14 cellular contexts compared by ENCODE assay signal in genomic region chr2:68745006-68745405, GRCh38. TPM values are rescaled to one million over a fixed set of nuclear protein-coding genes. Genes with fewer than 3 reads are reported as not detected.
DNase-seq lines count a peak whose midpoint lies in the region; ATAC-seq lines count a peak whose summit lies in the region.
"Had no signal": no experiment of that assay in that cellular context is flagged by ENCODE, and none has a peak within 500 bp of the region (broad histone marks: within the 10 kb centered on the region; RNA-seq: fewer than 3 reads in every experiment).

No MANE protein-coding gene starts in this region.

- CTCF ChIA-PET in activated CD4-positive, alpha-beta memory T cell treated with anti-CD3 and anti-CD28 coated beads, Interleukin-2, amount 10 ng/mL, durations not matched to agents 7 days and 5 days (lab: Charles Lee) = interaction anchor here (1.0 to 3.3 kb wide), 10 partner anchors 8 to 180 kb away, joined by 3 to 13 read pairs (median 5); partner anchors contain the start of gene ARHGAP25

- no peaks in the 10 kb centered on the region for H3K27me3 Mint-ChIP-seq in activated CD4-positive, alpha-beta memory T cell treated with anti-CD3 and anti-CD28 coated beads, Interleukin-2, amount 10 ng/mL, durations not matched to agents 7 days and 5 days
- H3K27me3 Mint-ChIP-seq in effector memory CD8-positive, alpha-beta T cell = no peaks in the 10 kb centered on the region

- H3K4me3 Mint-ChIP-seq in activated CD4-positive, alpha-beta memory T cell treated with anti-CD3 and anti-CD28 coated beads, Interleukin-2, amount 10 ng/mL, durations not matched to agents 7 days and 5 days = peak overlapping the region; percentile 16
- peak overlapping the region in 1 of 2 donors; percentile 41 for H3K4me3 Mint-ChIP-seq in effector memory CD8-positive, alpha-beta T cell

- H3K4me1 Mint-ChIP-seq in activated CD4-positive, alpha-beta memory T cell treated with anti-CD3 and anti-CD28 coated beads, Interleukin-2, amount 10 ng/mL, durations not matched to agents 7 days and 5 days = peaks cover 92% of the 10 kb centered on the region
- peaks cover 78 to 88% of the 10 kb centered on the region in 2 donors for H3K4me1 Mint-ChIP-seq in effector memory CD8-positive, alpha-beta T cell (ENCODE audit: low read depth in 2 of 2)

- H3K36me3 Mint-ChIP-seq in activated CD4-positive, alpha-beta memory T cell treated with anti-CD3 and anti-CD28 coated beads, Interleukin-2, amount 10 ng/mL, durations not matched to agents 7 days and 5 days (ENCODE audit: low read depth) = peaks cover 87% of the 10 kb centered on the region
- peaks cover 34% of the 10 kb centered on the region for H3K36me3 Mint-ChIP-seq in effector memory CD8-positive, alpha-beta T cell (ENCODE audit: insufficient read depth)

- H3K9me3 Mint-ChIP-seq in activated CD4-positive, alpha-beta memory T cell treated with anti-CD3 and anti-CD28 coated beads, Interleukin-2, amount 10 ng/mL, durations not matched to agents 7 days and 5 days = no peaks in the 10 kb centered on the region
- H3K9me3 Mint-ChIP-seq in effector memory CD8-positive, alpha-beta T cell = no peaks in the 10 kb centered on the region

- ATAC-seq in effector memory CD8-positive, alpha-beta T cell (replicated peaks) = peak; percentile 62
- no peak for ATAC-seq in HG03378 (IDR thresholded peaks at IDR 0.05; ENCODE audit: unreplicated experiment)

- peak; percentile 67 for DNase-seq in stimulated activated naive CD4-positive, alpha-beta T cell treated with Interleukin-2 at 50 U/mL for 16 hours (lab: John Stamatoyannopoulos, UW)
- no peak for DNase-seq in stimulated activated naive CD4-positive, alpha-beta T cell (lab: John Stamatoyannopoulos, UW)
- peak; percentile 40 for DNase-seq in activated CD4-positive, alpha-beta memory T cell treated with anti-CD3 and anti-CD28 coated beads, Interleukin-2, amount 10 ng/mL, durations not matched to agents 7 days and 5 days
- no peak for DNase-seq in effector memory CD8-positive, alpha-beta T cell
- DNase-seq in hippocampal formation (lab: John Stamatoyannopoulos, UW) (no peak), NCI-H1417 treated with DMSO at 0.1 percent for 48 hours (lab: John Stamatoyannopoulos, UW) (no peak), retina (no peak)
- DNase-seq: adrenal gland, mesendoderm, NCI-H1436, NCI-H82, posterior cingulate gyrus had no signal

- peak overlapping the region; percentile 79 for H3K27ac Mint-ChIP-seq in activated CD4-positive, alpha-beta memory T cell treated with anti-CD3 and anti-CD28 coated beads, Interleukin-2, amount 10 ng/mL, durations not matched to agents 7 days and 5 days
- H3K27ac Mint-ChIP-seq in effector memory CD8-positive, alpha-beta T cell = peak overlapping the region; percentile 85 to 86

- POLR2A ChIA-PET in activated CD4-positive, alpha-beta memory T cell treated with anti-CD3 and anti-CD28 coated beads, Interleukin-2, amount 10 ng/mL, durations not matched to agents 7 days and 5 days (lab: Charles Lee) = interaction anchor here (1.0 to 22.1 kb wide), 10 partner anchors 9 to 280 kb away, joined by 3 to 491 read pairs (median 6); partner anchors contain the start of gene ARHGAP25

RNA-seq across cellular contexts. Expression of gene ARHGAP25, which starts 10.4 kb away (rescaled TPM):
- 100 to 1,000 TPM; 128 to 132 TPM for total RNA-seq in activated CD4-positive, alpha-beta memory T cell treated with anti-CD3 and anti-CD28 coated beads, Interleukin-2, amount 10 ng/mL, durations not matched to agents 7 days and 5 days
- total RNA-seq: G401 had no signal

Comparison
In these comparisons a context has a peak if more than half of its experiments do, and no peak if none do; other contexts are left out.
1. DNase-seq: peak in stimulated activated naive CD4-positive, alpha-beta T cell treated with Interleukin-2 at 50 U/mL for 16 hours (single experiment) and activated CD4-positive, alpha-beta memory T cell treated with anti-CD3 and anti-CD28 coated beads, Interleukin-2, amount 10 ng/mL, durations not matched to agents 7 days and 5 days (single experiment); none in stimulated activated naive CD4-positive, alpha-beta T cell (0 of 6), effector memory CD8-positive, alpha-beta T cell (0 of 3), hippocampal formation (0 of 2), NCI-H1417 treated with DMSO at 0.1 percent for 48 hours (single experiment) and retina (single experiment).